In genomic region chr7:30997316-30997715, GRCh38 we compare ENCODE assay signal across 2 cellular contexts.
TF ChIP-seq lines count a peak whose summit lies in the region.

No MANE protein-coding gene starts in this region.

TF ChIP-seq in SK-N-SH, 30 proteins besides CTCF, POLR2A, EP300 and RAD21:
- TF ChIP-seq TAF1 (IDR thresholded peaks at IDR 0.05; ENCODE audit: borderline replicate concordance, low read depth, low read length) (no peak), CHD2 (IDR thresholded peaks at IDR 0.05; ENCODE audit: low read length, partially characterized antibody) (no peak), POLR2AphosphoS5 (IDR thresholded peaks at IDR 0.05; ENCODE audit: low read depth, low read length) (no peak), FOSL2 (IDR thresholded peaks at IDR 0.05; ENCODE audit: borderline replicate concordance, low read depth) (no peak), YY1 (IDR thresholded peaks at IDR 0.05; ENCODE audit: low read depth) (no peak), NFIC (IDR thresholded peaks at IDR 0.05; ENCODE audit: borderline replicate concordance) (no peak), TCF12 (IDR thresholded peaks at IDR 0.05) (no peak), FOXM1 (IDR thresholded peaks at IDR 0.05; ENCODE audit: low read depth) (no peak)

TF ChIP-seq in SK-N-SH treated with all-trans-retinoic acid at 6 μM for 48 hours, 23 proteins besides CTCF, POLR2A, EP300 and RAD21:
- TF ChIP-seq ISL1 (CRISPR knock-in tag; IDR thresholded peaks at IDR 0.05) (no peak), TCF4 (CRISPR knock-in tag; IDR thresholded peaks at IDR 0.05; ENCODE audit: borderline replicate concordance) (no peak), PATZ1 (CRISPR knock-in tag; IDR thresholded peaks at IDR 0.05; ENCODE audit: borderline replicate concordance) (no peak), ZFP30 (CRISPR knock-in tag; IDR thresholded peaks at IDR 0.05) (no peak), CSDC2 (CRISPR knock-in tag; IDR thresholded peaks at IDR 0.05) (no peak), CSRNP3 (CRISPR knock-in tag; IDR thresholded peaks at IDR 0.05) (no peak), ARNTL (CRISPR knock-in tag; IDR thresholded peaks at IDR 0.05; ENCODE audit: borderline replicate concordance, low read depth) (no peak), POU6F1 (CRISPR knock-in tag; IDR thresholded peaks at IDR 0.05; ENCODE audit: borderline replicate concordance, low read depth) (no peak), ZNF565 (CRISPR knock-in tag; conservative IDR thresholded peaks at IDR 0.05; ENCODE audit: low read depth) (no peak), RARB (CRISPR knock-in tag; IDR thresholded peaks at IDR 0.05) (no peak)
